2 cellular contexts compared by ENCODE assay signal in genomic region chr1:151839457-151840409, GRCh38.
TF ChIP-seq lines count a peak whose summit lies in the region.

Gene C2CD4D (minus strand): TSS chr1:151839820. CDS start chr1:151838989, 831 bp downstream.

TF ChIP-seq in IMR-90, 13 proteins besides CTCF, POLR2A, EP300 and RAD21 (continued from another document):
- TF ChIP-seq USF2 (IDR thresholded peaks at IDR 0.05; ENCODE audit: low read depth, low read length) (no peak), SMC3 (IDR thresholded peaks at IDR 0.05; ENCODE audit: low read depth, low read length) (no peak), RFX5 (IDR thresholded peaks at IDR 0.05; ENCODE audit: low read depth, low read length) (no peak), CEBPB (IDR thresholded peaks at IDR 0.05; ENCODE audit: low read depth, low read length) (no peak), MAFK (IDR thresholded peaks at IDR 0.05; ENCODE audit: low read depth, low read length) (no peak), CHD1 (IDR thresholded peaks at IDR 0.05; ENCODE audit: low read depth, low read length) (no peak), MXI1 (IDR thresholded peaks at IDR 0.05; ENCODE audit: borderline replicate concordance, low read depth, low read length) (no peak), NFE2L2 (IDR thresholded peaks at IDR 0.05; ENCODE audit: low read depth, low read length) (no peak), BHLHE40 (IDR thresholded peaks at IDR 0.05; ENCODE audit: low read depth, low read length) (no peak)
- TF ChIP-seq, protein P1, sequence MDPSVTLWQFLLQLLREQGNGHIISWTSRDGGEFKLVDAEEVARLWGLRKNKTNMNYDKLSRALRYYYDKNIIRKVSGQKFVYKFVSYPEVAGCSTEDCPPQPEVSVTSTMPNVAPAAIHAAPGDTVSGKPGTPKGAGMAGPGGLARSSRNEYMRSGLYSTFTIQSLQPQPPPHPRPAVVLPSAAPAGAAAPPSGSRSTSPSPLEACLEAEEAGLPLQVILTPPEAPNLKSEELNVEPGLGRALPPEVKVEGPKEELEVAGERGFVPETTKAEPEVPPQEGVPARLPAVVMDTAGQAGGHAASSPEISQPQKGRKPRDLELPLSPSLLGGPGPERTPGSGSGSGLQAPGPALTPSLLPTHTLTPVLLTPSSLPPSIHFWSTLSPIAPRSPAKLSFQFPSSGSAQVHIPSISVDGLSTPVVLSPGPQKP (IDR thresholded peaks at IDR 0.05; ENCODE audit: borderline replicate concordance, low read depth, low read length) = no peak

TF ChIP-seq in WTC11, 78 proteins besides CTCF, POLR2A, EP300 and RAD21 (continued from another document):
- TF ChIP-seq CDX4 (CRISPR knock-in tag; IDR thresholded peaks at IDR 0.05; ENCODE audit: borderline replicate concordance) (no peak), SP1 (CRISPR knock-in tag; conservative IDR thresholded peaks at IDR 0.05) (peak; percentile 85), TCF7 (CRISPR knock-in tag; IDR thresholded peaks at IDR 0.05; ENCODE audit: low read depth) (no peak), GABPB1 (CRISPR knock-in tag; IDR thresholded peaks at IDR 0.05) (no peak), ZNF281 (CRISPR knock-in tag; IDR thresholded peaks at IDR 0.05) (0 out of 2 replicates have a peak, but pooled peaks have one; percentile 33), KAT7 (CRISPR knock-in tag; IDR thresholded peaks at IDR 0.05; ENCODE audit: borderline replicate concordance) (no peak), HMGXB4 (CRISPR knock-in tag; IDR thresholded peaks at IDR 0.05) (peak; percentile 45; the same call in 1 of the 2 replicates), NR2C2 (CRISPR knock-in tag; IDR thresholded peaks at IDR 0.05) (0 out of 2 replicates have a peak, but pooled peaks have one; percentile 22), FOXK1 (CRISPR knock-in tag; IDR thresholded peaks at IDR 0.05) (peak; percentile 24; the same call in 1 of the 2 replicates), NR3C1 (CRISPR knock-in tag; conservative IDR thresholded peaks at IDR 0.05; ENCODE audit: low read depth) (0 out of 2 replicates have a peak, but pooled peaks have one; percentile 34), TEAD1 (CRISPR knock-in tag; IDR thresholded peaks at IDR 0.05) (0 out of 2 replicates have a peak, but pooled peaks have one; percentile 16), ZNF263 (CRISPR knock-in tag; IDR thresholded peaks at IDR 0.05; ENCODE audit: low read depth) (peak; percentile 45; the same call in 1 of the 2 replicates), ZNF232 (CRISPR knock-in tag; IDR thresholded peaks at IDR 0.05) (peak; percentile 84; the same call in 1 of the 2 replicates), FOXP4 (CRISPR knock-in tag; IDR thresholded peaks at IDR 0.05) (0 out of 2 replicates have a peak, but pooled peaks have one; percentile 50), ATF1 (CRISPR knock-in tag; IDR thresholded peaks at IDR 0.05) (no peak), USF1 (CRISPR knock-in tag; IDR thresholded peaks at IDR 0.05) (0 out of 2 replicates have a peak, but pooled peaks have one; percentile 10), ZBTB21 (CRISPR knock-in tag; IDR thresholded peaks at IDR 0.05; ENCODE audit: borderline replicate concordance) (0 out of 2 replicates have a peak, but pooled peaks have one; percentile 17), ZNF138 (CRISPR knock-in tag; conservative IDR thresholded peaks at IDR 0.05) (0 out of 2 replicates have a peak, but pooled peaks have one; percentile 36), NFE2L1 (CRISPR knock-in tag; IDR thresholded peaks at IDR 0.05) (no peak), FOXP1 (CRISPR knock-in tag; IDR thresholded peaks at IDR 0.05; ENCODE audit: borderline replicate concordance) (peak; percentile 81; the same call in 1 of the 2 replicates), ARID4B (CRISPR knock-in tag; IDR thresholded peaks at IDR 0.05; ENCODE audit: borderline replicate concordance) (peak; percentile 34; the same call in 1 of the 2 replicates)
- TF ChIP-seq, protein P2, sequence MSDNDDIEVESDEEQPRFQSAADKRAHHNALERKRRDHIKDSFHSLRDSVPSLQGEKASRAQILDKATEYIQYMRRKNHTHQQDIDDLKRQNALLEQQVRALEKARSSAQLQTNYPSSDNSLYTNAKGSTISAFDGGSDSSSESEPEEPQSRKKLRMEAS (CRISPR knock-in tag; IDR thresholded peaks at IDR 0.05) = peak; percentile 80
- TF ChIP-seq, protein P3, sequence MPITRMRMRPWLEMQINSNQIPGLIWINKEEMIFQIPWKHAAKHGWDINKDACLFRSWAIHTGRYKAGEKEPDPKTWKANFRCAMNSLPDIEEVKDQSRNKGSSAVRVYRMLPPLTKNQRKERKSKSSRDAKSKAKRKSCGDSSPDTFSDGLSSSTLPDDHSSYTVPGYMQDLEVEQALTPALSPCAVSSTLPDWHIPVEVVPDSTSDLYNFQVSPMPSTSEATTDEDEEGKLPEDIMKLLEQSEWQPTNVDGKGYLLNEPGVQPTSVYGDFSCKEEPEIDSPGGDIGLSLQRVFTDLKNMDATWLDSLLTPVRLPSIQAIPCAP (CRISPR knock-in tag; IDR thresholded peaks at IDR 0.05) = no peak
- TF ChIP-seq, protein P4, sequence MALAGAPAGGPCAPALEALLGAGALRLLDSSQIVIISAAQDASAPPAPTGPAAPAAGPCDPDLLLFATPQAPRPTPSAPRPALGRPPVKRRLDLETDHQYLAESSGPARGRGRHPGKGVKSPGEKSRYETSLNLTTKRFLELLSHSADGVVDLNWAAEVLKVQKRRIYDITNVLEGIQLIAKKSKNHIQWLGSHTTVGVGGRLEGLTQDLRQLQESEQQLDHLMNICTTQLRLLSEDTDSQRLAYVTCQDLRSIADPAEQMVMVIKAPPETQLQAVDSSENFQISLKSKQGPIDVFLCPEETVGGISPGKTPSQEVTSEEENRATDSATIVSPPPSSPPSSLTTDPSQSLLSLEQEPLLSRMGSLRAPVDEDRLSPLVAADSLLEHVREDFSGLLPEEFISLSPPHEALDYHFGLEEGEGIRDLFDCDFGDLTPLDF (CRISPR knock-in tag; IDR thresholded peaks at IDR 0.05) = 0 out of 2 replicates have a peak, but pooled peaks have one; percentile 75
- TF ChIP-seq, protein P5, sequence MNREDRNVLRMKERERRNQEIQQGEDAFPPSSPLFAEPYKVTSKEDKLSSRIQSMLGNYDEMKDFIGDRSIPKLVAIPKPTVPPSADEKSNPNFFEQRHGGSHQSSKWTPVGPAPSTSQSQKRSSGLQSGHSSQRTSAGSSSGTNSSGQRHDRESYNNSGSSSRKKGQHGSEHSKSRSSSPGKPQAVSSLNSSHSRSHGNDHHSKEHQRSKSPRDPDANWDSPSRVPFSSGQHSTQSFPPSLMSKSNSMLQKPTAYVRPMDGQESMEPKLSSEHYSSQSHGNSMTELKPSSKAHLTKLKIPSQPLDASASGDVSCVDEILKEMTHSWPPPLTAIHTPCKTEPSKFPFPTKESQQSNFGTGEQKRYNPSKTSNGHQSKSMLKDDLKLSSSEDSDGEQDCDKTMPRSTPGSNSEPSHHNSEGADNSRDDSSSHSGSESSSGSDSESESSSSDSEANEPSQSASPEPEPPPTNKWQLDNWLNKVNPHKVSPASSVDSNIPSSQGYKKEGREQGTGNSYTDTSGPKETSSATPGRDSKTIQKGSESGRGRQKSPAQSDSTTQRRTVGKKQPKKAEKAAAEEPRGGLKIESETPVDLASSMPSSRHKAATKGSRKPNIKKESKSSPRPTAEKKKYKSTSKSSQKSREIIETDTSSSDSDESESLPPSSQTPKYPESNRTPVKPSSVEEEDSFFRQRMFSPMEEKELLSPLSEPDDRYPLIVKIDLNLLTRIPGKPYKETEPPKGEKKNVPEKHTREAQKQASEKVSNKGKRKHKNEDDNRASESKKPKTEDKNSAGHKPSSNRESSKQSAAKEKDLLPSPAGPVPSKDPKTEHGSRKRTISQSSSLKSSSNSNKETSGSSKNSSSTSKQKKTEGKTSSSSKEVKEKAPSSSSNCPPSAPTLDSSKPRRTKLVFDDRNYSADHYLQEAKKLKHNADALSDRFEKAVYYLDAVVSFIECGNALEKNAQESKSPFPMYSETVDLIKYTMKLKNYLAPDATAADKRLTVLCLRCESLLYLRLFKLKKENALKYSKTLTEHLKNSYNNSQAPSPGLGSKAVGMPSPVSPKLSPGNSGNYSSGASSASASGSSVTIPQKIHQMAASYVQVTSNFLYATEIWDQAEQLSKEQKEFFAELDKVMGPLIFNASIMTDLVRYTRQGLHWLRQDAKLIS (CRISPR knock-in tag; IDR thresholded peaks at IDR 0.05; ENCODE audit: borderline replicate concordance) = peak; percentile 95
- TF ChIP-seq, protein P6, sequence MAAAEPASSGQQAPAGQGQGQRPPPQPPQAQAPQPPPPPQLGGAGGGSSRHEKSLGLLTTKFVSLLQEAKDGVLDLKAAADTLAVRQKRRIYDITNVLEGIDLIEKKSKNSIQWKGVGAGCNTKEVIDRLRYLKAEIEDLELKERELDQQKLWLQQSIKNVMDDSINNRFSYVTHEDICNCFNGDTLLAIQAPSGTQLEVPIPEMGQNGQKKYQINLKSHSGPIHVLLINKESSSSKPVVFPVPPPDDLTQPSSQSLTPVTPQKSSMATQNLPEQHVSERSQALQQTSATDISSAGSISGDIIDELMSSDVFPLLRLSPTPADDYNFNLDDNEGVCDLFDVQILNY (CRISPR knock-in tag; IDR thresholded peaks at IDR 0.05) = peak; percentile 63; the same call in 1 of the 2 replicates
